22 cellular contexts compared by ENCODE assay signal in the genomic region with DNA sequence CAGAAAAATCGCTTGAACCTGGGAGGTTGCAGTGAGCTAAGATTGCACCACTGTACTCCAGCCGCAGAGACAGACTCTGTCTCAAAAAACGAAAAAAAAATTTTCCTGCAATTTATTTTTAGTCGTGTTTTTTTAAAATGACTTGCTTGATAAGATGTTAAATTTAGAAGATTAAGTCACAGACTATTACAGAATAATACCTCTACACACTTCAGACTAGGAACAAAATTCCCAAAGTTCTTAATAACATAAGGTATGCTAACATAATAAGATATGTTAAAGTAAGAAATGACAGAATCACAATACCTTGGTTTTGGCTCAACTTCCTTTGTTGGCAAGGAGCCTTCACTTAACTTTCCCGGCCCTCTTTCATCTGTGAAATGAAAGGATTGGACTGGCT. TPM values are rescaled to one million over a fixed set of nuclear protein-coding genes. Genes with fewer than 3 reads are reported as not detected.
"Had no signal": no experiment of that assay in that cellular context is flagged by ENCODE, and none has a peak within 500 bp of the region (broad histone marks: within the 10 kb centered on the region; RNA-seq: fewer than 3 reads in every experiment).

No MANE protein-coding gene starts in this region.

- FAIRE-seq: HTR-8/SVneo, K562 had no signal

- H3K9ac ChIP-seq: KMS-11 had no signal

- H3K36me3 ChIP-seq: SJCRH30 had no signal

- ATAC-seq: K562 had no signal

- DNase-seq: Kasumi-1, MM.1S, NCI-H1092 treated with DMSO at 0.1 percent for 48 hours, NCI-H1436, NCI-H187, NCI-H2029, NCI-H2081 treated with DMSO at 0.1 percent for 48 hours, NCI-H2171, NCI-H226, NCI-H446, NCI-H510A, NCI-H524 treated with DMSO at 0.1 percent for 48 hours, NCI-H69, NCI-H774, SHP77 treated with DMSO at 0.1 percent for 48 hours, SJCRH30 had no signal

- H3K27me3 ChIP-seq: SJCRH30 had no signal

- H3K27ac ChIP-seq: HL-60, KMS-11, RWPE1, SJCRH30 had no signal

- H3K4me3 ChIP-seq: K562, SJCRH30 had no signal

- H3K9me3 ChIP-seq: SJCRH30 had no signal

- H3K4me1 ChIP-seq: SJCRH30 had no signal

RNA-seq across cellular contexts. Expression of a gene that starts 59.5 kb away (rescaled TPM):
- polyA plus RNA-seq: IgD-negative memory B cell had no signal
